Comparison of ENCODE assay signal across 20 cellular contexts in the genomic region with DNA sequence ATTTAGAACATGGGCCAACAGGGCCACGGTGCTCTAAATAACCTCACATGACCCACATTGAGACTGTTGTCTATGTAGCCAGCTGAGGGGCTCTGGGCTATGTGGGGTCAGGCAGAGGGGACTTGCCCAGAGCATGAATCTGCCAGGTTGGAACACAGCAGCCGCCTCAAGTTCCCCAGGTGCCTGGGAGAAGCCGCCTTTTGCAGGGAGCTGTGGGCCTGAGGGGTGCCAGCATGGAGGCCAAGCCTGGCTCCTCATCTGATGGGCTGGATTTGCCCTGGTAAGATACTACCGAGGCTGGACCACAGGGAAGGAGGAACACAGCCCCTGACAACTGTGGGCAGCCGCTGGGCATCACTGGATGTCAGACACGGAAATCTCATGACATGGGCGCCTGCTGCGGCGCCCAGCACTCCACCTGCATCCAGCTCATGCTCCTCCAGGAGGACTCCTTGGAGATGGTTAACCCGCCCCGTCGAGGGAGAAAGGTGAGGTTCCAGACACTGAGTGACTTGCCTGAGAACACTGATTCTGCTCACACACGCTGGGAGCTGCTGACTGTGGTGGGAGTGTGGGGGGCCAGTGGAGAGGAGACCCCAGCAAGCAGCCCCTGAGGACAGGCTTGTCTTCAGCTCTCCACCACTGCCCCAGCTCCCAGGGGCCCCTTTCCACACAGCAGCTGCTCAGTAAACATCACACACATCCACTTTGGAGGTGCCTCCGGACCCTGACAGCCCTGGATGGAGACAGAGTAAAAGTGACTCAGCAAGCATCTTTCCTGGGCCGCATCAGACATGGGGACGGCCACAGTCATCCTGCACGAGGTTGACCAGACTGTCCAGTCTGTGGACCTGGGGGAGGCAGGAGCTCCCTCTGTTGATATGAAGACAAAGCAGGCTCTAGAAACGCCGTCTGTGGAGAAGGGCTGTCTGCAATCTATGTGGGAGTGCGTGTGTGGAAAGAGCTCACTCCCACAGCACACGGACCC.
"Had no signal": no experiment of that assay in that cellular context is flagged by ENCODE, and none has a peak within 500 bp of the region (broad histone marks: within the 10 kb centered on the region; RNA-seq: fewer than 3 reads in every experiment).

No MANE protein-coding gene starts in this region.

- DNase-seq: dermis blood vessel endothelial cell; effector memory CD4-positive, alpha-beta T cell; foreskin keratinocyte; heart left ventricle; left colon; left ventricle myocardium inferior; lower lobe of right lung; mucosa of descending colon; naive B cell; nephron progenitor cell; stimulated activated CD4-positive, alpha-beta T cell treated with anti-CD3 and anti-CD28 coated beads, Interleukin-2, amount 100 ng/mL, for 24 hours; stimulated activated CD4-positive, alpha-beta T cell treated with anti-CD3 and anti-CD28 coated beads, Interleukin-4, amount 100 ng/mL, for 24 hours; stimulated activated naive CD8-positive, alpha-beta T cell treated with anti-CD3 and anti-CD28 coated beads, Interleukin-15, Interleukin-2, amounts not matched to agents 100 U/mL and 50 U/mL, for 24 hours; substantia nigra; transverse colon; upper lobe of right lung; uterus had no signal

- ATAC-seq: foreskin keratinocyte; gastroesophageal sphincter; heart left ventricle; left colon; lower lobe of right lung; mucosa of descending colon; sciatic nerve; stimulated activated effector memory CD8-positive, alpha-beta T cell treated with anti-CD3 and anti-CD28 coated beads, Interleukin-12 subunit alpha, Interleukin-12 subunit beta, amount 100 ng/mL, for 72 hours; stimulated activated naive CD8-positive, alpha-beta T cell treated with anti-CD3 and anti-CD28 coated beads, Interleukin-15, Interleukin-2, amounts not matched to agents 100 U/mL and 50 U/mL, for 24 hours had no signal
